ENCODE assay signal across 34 cellular contexts in genomic region chr4:126419266-126419665, GRCh38.
"Had no signal": no experiment of that assay in that cellular context is flagged by ENCODE, and none has a peak within 500 bp of the region (broad histone marks: within the 10 kb centered on the region; RNA-seq: fewer than 3 reads in every experiment).

No MANE protein-coding gene starts in this region.

- DNase-seq: Karpas-422, Kasumi-1, MG63, MM.1S, MV-4-11, NCI-H1048, NCI-H1092, NCI-H1092 treated with DMSO at 0.1 percent for 48 hours, NCI-H1105, NCI-H1105 treated with DMSO at 0.1 percent for 48 hours, NCI-H1417, NCI-H1417 treated with DMSO at 0.1 percent for 48 hours, NCI-H1436, NCI-H1436 treated with DMSO at 0.1 percent for 48 hours, NCI-H146, NCI-H1694, NCI-H1694 treated with DMSO at 0.1 percent for 48 hours, NCI-H187, NCI-H187 treated with DMSO at 0.1 percent for 48 hours, NCI-H1930, NCI-H2029, NCI-H2029 treated with DMSO at 0.1 percent for 48 hours, NCI-H2081, NCI-H2081 treated with DMSO at 0.1 percent for 48 hours, NCI-H2107, NCI-H2171, NCI-H2171 treated with DMSO at 0.1 percent for 48 hours, NCI-H2227 treated with DMSO at 0.1 percent for 48 hours, NCI-H226, NCI-H345, NCI-H446, NCI-H446 treated with DMSO at 0.1 percent for 48 hours, NCI-H510A, NCI-H510A treated with DMSO at 0.1 percent for 48 hours had no signal

- H3K27me3 ChIP-seq: MG63 had no signal

- H3K36me3 ChIP-seq: MG63 had no signal

- H3K4me3 ChIP-seq: MG63 had no signal
